In the genomic region with DNA sequence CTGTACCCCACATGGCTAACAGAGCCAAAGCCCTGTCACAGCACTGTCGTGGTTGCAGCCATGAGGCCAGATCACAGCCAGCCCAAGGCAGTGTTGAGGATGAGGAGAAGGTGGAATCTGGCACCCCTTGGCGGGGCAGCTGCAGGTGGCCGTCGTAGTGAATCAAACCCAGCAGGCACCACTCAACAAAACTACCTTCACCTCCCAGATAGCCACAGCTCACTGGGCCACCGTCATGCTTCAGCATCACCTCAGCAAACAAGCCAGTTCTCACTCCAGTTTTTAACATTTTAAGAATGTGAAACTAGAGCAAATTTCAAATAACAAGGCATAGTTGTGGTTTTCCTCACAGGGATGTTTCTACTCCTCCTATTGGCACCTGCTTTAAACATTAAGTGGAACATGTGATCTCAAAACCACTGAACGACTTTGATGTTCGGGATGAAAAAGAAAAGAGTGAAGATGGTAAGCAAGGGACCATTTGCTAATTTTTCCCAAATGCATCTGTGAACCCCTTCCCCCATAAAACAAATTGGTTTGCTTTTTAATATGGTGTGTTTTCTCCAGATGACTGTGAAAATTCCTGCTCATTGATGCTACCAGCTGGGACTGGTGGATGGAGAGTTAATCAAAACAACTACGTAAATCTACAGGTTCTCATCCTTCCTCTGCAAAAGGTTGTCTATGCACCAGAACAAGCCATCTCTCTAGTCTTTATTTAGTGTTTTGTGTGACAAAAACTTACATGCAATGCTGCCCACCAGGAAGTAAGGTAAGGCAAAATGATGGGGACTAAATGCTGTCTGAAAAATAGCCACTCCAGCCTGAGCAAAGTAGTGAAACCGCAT, we compare ENCODE assay signal across 11 cellular contexts. TPM values are rescaled to one million over a fixed set of nuclear protein-coding genes. Genes with fewer than 3 reads are reported as not detected.
DNase-seq lines count a peak whose midpoint lies in the region; ATAC-seq lines count a peak whose summit lies in the region.
"Had no signal": no experiment of that assay in that cellular context is flagged by ENCODE, and none has a peak within 500 bp of the region (broad histone marks: within the 10 kb centered on the region; RNA-seq: fewer than 3 reads in every experiment).

No MANE protein-coding gene starts in this region.

- no peaks in the 10 kb centered on the region for H3K27me3 Mint-ChIP-seq in activated CD4-positive, alpha-beta T cell treated with anti-CD3 and anti-CD28 coated beads for 36 hours
- peaks cover 19% of the 10 kb centered on the region for H3K27me3 Mint-ChIP-seq in central memory CD8-positive, alpha-beta T cell
- H3K27me3 Mint-ChIP-seq in stimulated activated naive CD8-positive, alpha-beta T cell treated with anti-CD3 and anti-CD28 coated beads, Interleukin-15, Interleukin-2, amounts not matched to agents 100 ng/mL and 50 ng/mL, for 24 hours, result no peaks in the 10 kb centered on the region

- intact Hi-C loops in activated CD4-positive, alpha-beta T cell treated with anti-CD3 and anti-CD28 coated beads for 36 hours (cut with DNase I, micrococcal nuclease), result no loop called here

- peaks cover 3% of the 10 kb centered on the region for H3K36me3 Mint-ChIP-seq in activated CD4-positive, alpha-beta T cell treated with anti-CD3 and anti-CD28 coated beads for 36 hours (ENCODE audit: low read depth)
- H3K36me3 Mint-ChIP-seq in central memory CD8-positive, alpha-beta T cell (ENCODE audit: insufficient read depth), result peaks cover 2% of the 10 kb centered on the region
- H3K36me3 Mint-ChIP-seq in stimulated activated naive CD8-positive, alpha-beta T cell treated with anti-CD3 and anti-CD28 coated beads, Interleukin-15, Interleukin-2, amounts not matched to agents 100 ng/mL and 50 ng/mL, for 24 hours (ENCODE audit: low read depth), result peaks cover 8% of the 10 kb centered on the region

- ATAC-seq in activated CD4-positive, alpha-beta T cell treated with anti-CD3 and anti-CD28 coated beads for 36 hours, result peak; percentile 78
- peak; percentile 56 for ATAC-seq in central memory CD8-positive, alpha-beta T cell (replicated peaks; ENCODE audit: extremely low read depth, poor library complexity, severe bottlenecking)
- ATAC-seq in HG02852 (IDR thresholded peaks at IDR 0.05; ENCODE audit: unreplicated experiment) (no peak), HG02571 (IDR thresholded peaks at IDR 0.05; ENCODE audit: unreplicated experiment) (no peak)
- ATAC-seq: HepG2 had no signal

- H3K4me1 Mint-ChIP-seq in activated CD4-positive, alpha-beta T cell treated with anti-CD3 and anti-CD28 coated beads for 36 hours, result peaks cover 25% of the 10 kb centered on the region
- peaks cover 17% of the 10 kb centered on the region for H3K4me1 Mint-ChIP-seq in central memory CD8-positive, alpha-beta T cell
- H3K4me1 Mint-ChIP-seq in stimulated activated naive CD8-positive, alpha-beta T cell treated with anti-CD3 and anti-CD28 coated beads, Interleukin-15, Interleukin-2, amounts not matched to agents 100 ng/mL and 50 ng/mL, for 24 hours (ENCODE audit: low read depth), result peaks cover 17% of the 10 kb centered on the region

- CTCF ChIA-PET in activated CD4-positive, alpha-beta T cell treated with anti-CD3 and anti-CD28 coated beads for 36 hours (lab: Charles Lee), result interaction anchor here (0.6 to 3.4 kb wide), 5 partner anchors 18 to 704 kb away, joined by 3 to 15 read pairs (median 7); no protein-coding TSS in a partner anchor

- no peak overlapping the region for H3K4me3 Mint-ChIP-seq in activated CD4-positive, alpha-beta T cell treated with anti-CD3 and anti-CD28 coated beads for 36 hours
- H3K4me3 Mint-ChIP-seq in central memory CD8-positive, alpha-beta T cell, result no peak overlapping the region
- H3K4me3 Mint-ChIP-seq in stimulated activated naive CD8-positive, alpha-beta T cell treated with anti-CD3 and anti-CD28 coated beads, Interleukin-15, Interleukin-2, amounts not matched to agents 100 ng/mL and 50 ng/mL, for 24 hours, result peak overlapping the region; percentile 25

- DNase-seq in activated CD4-positive, alpha-beta T cell treated with anti-CD3 and anti-CD28 coated beads for 36 hours, result peak; percentile 42
- no peak for DNase-seq in activated CD4-positive, alpha-beta T cell treated with anti-CD3 and anti-CD28 coated beads, Interleukin-2, amount 50 U/mL, for 4 hours
- peak; percentile 8 for DNase-seq in RPMI7951 (ENCODE audit: low read depth)
- peak in 1 of 2 donors; percentile 6 for DNase-seq in central memory CD8-positive, alpha-beta T cell (ENCODE audit: low spot score in 2 of 2)
- no peak for DNase-seq in Ammon's horn (ENCODE audit: low spot score)
- DNase-seq: anterior cingulate cortex, sigmoid colon had no signal

- H3K27ac Mint-ChIP-seq in activated CD4-positive, alpha-beta T cell treated with anti-CD3 and anti-CD28 coated beads for 36 hours, result peak overlapping the region; percentile 44
- H3K27ac Mint-ChIP-seq in central memory CD8-positive, alpha-beta T cell (ENCODE audit: low read depth), result no peak overlapping the region
- no peak overlapping the region for H3K27ac Mint-ChIP-seq in stimulated activated naive CD8-positive, alpha-beta T cell treated with anti-CD3 and anti-CD28 coated beads, Interleukin-15, Interleukin-2, amounts not matched to agents 100 ng/mL and 50 ng/mL, for 24 hours

- POLR2A ChIA-PET in activated CD4-positive, alpha-beta T cell treated with anti-CD3 and anti-CD28 coated beads for 36 hours (lab: Charles Lee), result no interaction called here

- H3K9me3 Mint-ChIP-seq in activated CD4-positive, alpha-beta T cell treated with anti-CD3 and anti-CD28 coated beads for 36 hours (ENCODE audit: low read depth), result no peaks in the 10 kb centered on the region
- no peaks in the 10 kb centered on the region for H3K9me3 Mint-ChIP-seq in central memory CD8-positive, alpha-beta T cell
- H3K9me3 Mint-ChIP-seq in stimulated activated naive CD8-positive, alpha-beta T cell treated with anti-CD3 and anti-CD28 coated beads, Interleukin-15, Interleukin-2, amounts not matched to agents 100 ng/mL and 50 ng/mL, for 24 hours, result no peaks in the 10 kb centered on the region

RNA-seq across cellular contexts. Expression of a gene that starts 45.5 kb away (rescaled TPM):
- total RNA-seq in activated CD4-positive, alpha-beta T cell treated with anti-CD3 and anti-CD28 coated beads for 36 hours, result 10 to 100 TPM; 47.7 to 49.4 TPM
- total RNA-seq in RPMI7951 (2014; rRNA removed; shearing (Covaris generic)), result 63.9 and 69.6 TPM in 2 replicates

RNA-seq across cellular contexts. Expression of a gene that starts 50.0 kb away (rescaled TPM):
- total RNA-seq in activated CD4-positive, alpha-beta T cell treated with anti-CD3 and anti-CD28 coated beads for 36 hours, result 10 to 100 TPM; 50.1 to 71.6 TPM
- total RNA-seq in RPMI7951 (2014; rRNA removed; shearing (Covaris generic)), result 52.1 and 59.7 TPM in 2 replicates

Comparison
In these comparisons a context has a peak if more than half of its experiments do, and no peak if none do; other contexts are left out.
1. DNase-seq: peak in activated CD4-positive, alpha-beta T cell treated with anti-CD3 and anti-CD28 coated beads for 36 hours (single experiment) and RPMI7951 (single experiment); none in activated CD4-positive, alpha-beta T cell treated with anti-CD3 and anti-CD28 coated beads, Interleukin-2, amount 50 U/mL, for 4 hours (0 of 2) and Ammon's horn (single experiment).
2. ATAC-seq: peak in activated CD4-positive, alpha-beta T cell treated with anti-CD3 and anti-CD28 coated beads for 36 hours (single experiment) and central memory CD8-positive, alpha-beta T cell (single experiment); none in HG02852 (single experiment) and HG02571 (single experiment).